18 cellular contexts compared by ENCODE assay signal in the genomic region with DNA sequence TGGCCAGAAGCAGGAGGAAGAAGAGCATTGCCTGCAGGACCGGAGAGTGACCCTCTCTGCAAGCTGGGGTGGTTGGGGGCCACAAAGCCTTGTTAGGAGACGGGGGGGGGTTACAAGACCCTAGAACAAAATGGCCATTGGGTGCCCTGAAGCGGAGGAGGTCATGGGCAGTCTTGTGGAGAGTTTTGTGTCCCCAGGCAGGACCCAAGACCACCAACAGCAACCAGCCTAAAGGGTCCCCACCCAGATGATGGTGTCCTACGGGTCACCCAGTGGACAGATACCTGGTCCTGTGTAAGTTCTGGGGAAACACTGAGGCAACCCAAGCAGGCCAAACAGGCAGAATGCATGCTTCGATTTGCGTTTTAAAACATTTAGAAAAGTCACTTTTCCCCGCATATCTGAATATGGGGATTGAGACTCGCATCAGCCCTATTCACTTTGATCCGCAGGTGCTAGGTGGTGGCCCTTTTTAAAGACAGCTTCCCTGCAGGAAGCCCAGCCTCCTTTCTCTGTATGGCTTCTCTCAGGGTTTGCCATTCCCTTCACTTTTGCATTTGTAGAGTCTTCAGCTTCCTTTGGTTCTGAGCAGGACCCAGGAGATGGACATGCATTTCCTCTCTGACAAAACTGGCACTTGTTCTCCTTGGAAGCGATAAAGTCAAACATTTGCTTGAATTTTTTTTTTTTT. TPM values are rescaled to one million over a fixed set of nuclear protein-coding genes. Genes with fewer than 3 reads are reported as not detected.
DNase-seq lines count a peak whose midpoint lies in the region; ATAC-seq, FAIRE-seq and TF ChIP-seq lines count a peak whose summit lies in the region.
"Had no signal": no experiment of that assay in that cellular context is flagged by ENCODE, and none has a peak within 500 bp of the region (broad histone marks: within the 10 kb centered on the region; RNA-seq: fewer than 3 reads in every experiment).

No MANE protein-coding gene starts in this region.

- no peaks in the 10 kb centered on the region; the same call in 2 of the 3 replicates for H3K36me3 Mint-ChIP-seq in GM23338 (ENCODE audit: low read depth)
- H3K36me3 Mint-ChIP-seq in activated naive CD8-positive, alpha-beta T cell treated with anti-CD3 and anti-CD28 coated beads, Interleukin-2, amount 50 U/mL, for 24 hours (ENCODE audit: low read depth), result no peaks in the 10 kb centered on the region
- no peaks in the 10 kb centered on the region for H3K36me3 Mint-ChIP-seq in activated T-cell treated with anti-CD3 and anti-CD28 coated beads, Interleukin-2, amount 50 U/mL, for 24 hours (ENCODE audit: low read depth)
- H3K36me3 Mint-ChIP-seq: CD4-positive, alpha-beta memory T cell had no signal

- FAIRE-seq in H1 (lab: Jason Lieb, UNC), result no peak
- FAIRE-seq: G401.6, GM12892 had no signal

- peaks cover 9% of the 10 kb centered on the region for H3K79me1 ChIP-seq in H1 (ENCODE audit: low read depth, low read length)

- no peak overlapping the region for H4K91ac ChIP-seq in H1 (replicated peaks; ENCODE audit: insufficient read length, low read length)

- H3F3A ChIP-seq in GM23338 (replicated peaks; ENCODE audit: low read depth), result peaks cover 8% of the 10 kb centered on the region

- TF ChIP-seq CTCF in GM23338 (conservative IDR thresholded peaks at IDR 0.05; ENCODE audit: low read depth in 2 of 2) (no peak), VCaP (conservative IDR thresholded peaks at IDR 0.05) (no peak), H1 (IDR thresholded peaks at IDR 0.05; ENCODE audit: control extremely low read depth in 1 of 3, insufficient read depth in 1 of 3, low read depth in 1 of 3, low read length in 3 of 3) (no peak), spleen (IDR thresholded peaks at IDR 0.05 in 8 of 11, conservative IDR thresholded peaks at IDR 0.05 in 3 of 11) (no peak), right atrium auricular region (IDR thresholded peaks at IDR 0.05) (no peak)

- H4K20me1 ChIP-seq in GM23338 (replicated peaks; ENCODE audit: insufficient read depth) (no peaks in the 10 kb centered on the region), H1 (replicated peaks in 1 of 2; ENCODE audit: control insufficient read depth in 1 of 2, insufficient read depth in 2 of 2, low read length in 2 of 2) (peaks cover 0 to 4% of the 10 kb centered on the region in 2 experiments)

- peaks cover 53% of the 10 kb centered on the region for H3K79me2 ChIP-seq in GM23338 (replicated peaks; ENCODE audit: insufficient read depth)
- peaks cover 0 to 46% of the 10 kb centered on the region in 2 experiments; a peak in 2 of 4 replicates for H3K79me2 ChIP-seq in H1 (ENCODE audit: control insufficient read depth in 1 of 2, insufficient read depth in 2 of 2, low read length in 2 of 2)

- H2BK15ac ChIP-seq in H1 (ENCODE audit: low read length), result no peak overlapping the region

- H3K4ac ChIP-seq in H1 (replicated peaks; ENCODE audit: insufficient read length, low read depth, low read length), result peak overlapping the region; percentile 32

- no peak overlapping the region for H3K18ac ChIP-seq in H1 (ENCODE audit: extremely low read depth, low read length)

- H3K36me3 ChIP-seq in GM23338 (ENCODE audit: insufficient read depth), result no peaks in the 10 kb centered on the region
- H3K36me3 ChIP-seq in H1 (ENCODE audit: control insufficient read depth in 2 of 4, insufficient read depth in 4 of 4, low read length in 3 of 4), result no peaks in the 10 kb centered on the region
- no peaks in the 10 kb centered on the region for H3K36me3 ChIP-seq in spleen
- no peaks in the 10 kb centered on the region for H3K36me3 ChIP-seq in right atrium auricular region

- H2BK20ac ChIP-seq in H1 (ENCODE audit: low read length), result peak overlapping the region; percentile 73; the same call in 1 of the 2 replicates

- H3K27ac ChIP-seq in GM23338 (ENCODE audit: low read depth), result peak overlapping the region; percentile 27; the same call in 1 of the 2 replicates
- peak overlapping the region; percentile 64; the same call in 1 of the 2 replicates for H3K27ac ChIP-seq in VCaP
- H3K27ac ChIP-seq in H1 (ENCODE audit: low read depth, low read length), result no peak overlapping the region
- H3K27ac ChIP-seq in spleen, result no peak overlapping the region
- no peak overlapping the region for H3K27ac ChIP-seq in right atrium auricular region

- H4K5ac ChIP-seq in H1 (ENCODE audit: insufficient read length, low read depth, low read length), result no peak overlapping the region

- H3K9ac ChIP-seq in H1 (replicated peaks in 1 of 4; ENCODE audit: extremely low read depth in 1 of 4, low read depth in 3 of 4, low read length in 3 of 4), result no peak overlapping the region

- H3K9me2 ChIP-seq in GM23338 (ENCODE audit: insufficient read depth), result peaks cover 6% of the 10 kb centered on the region; the same call in 1 of the 2 replicates

- TF ChIP-seq EP300 in H1 (IDR thresholded peaks at IDR 0.05; ENCODE audit: borderline replicate concordance in 1 of 2, low read depth in 2 of 2, low read length in 2 of 2), result no peak

- H3K14ac ChIP-seq in H1 (ENCODE audit: insufficient read length), result no peak overlapping the region

- no peaks in the 10 kb centered on the region for H3K9me3 Mint-ChIP-seq in GM23338
- H3K9me3 Mint-ChIP-seq in activated naive CD8-positive, alpha-beta T cell treated with anti-CD3 and anti-CD28 coated beads, Interleukin-2, amount 50 U/mL, for 24 hours, result no peaks in the 10 kb centered on the region
- no peaks in the 10 kb centered on the region for H3K9me3 Mint-ChIP-seq in activated T-cell treated with anti-CD3 and anti-CD28 coated beads, Interleukin-2, amount 50 U/mL, for 24 hours
- H3K9me3 Mint-ChIP-seq: H9, HFFc6 had no signal

- no peaks in the 10 kb centered on the region for H3K23me2 ChIP-seq in H1 (ENCODE audit: low read depth, low read length)

- H2AFZ ChIP-seq in GM23338 (no peak overlapping the region), H1 (ENCODE audit: low read length) (no peak overlapping the region)

- peak overlapping the region; percentile 15; the same call in 1 of the 3 replicates for H3K4me3 Mint-ChIP-seq in GM23338
- no peak overlapping the region for H3K4me3 Mint-ChIP-seq in activated naive CD8-positive, alpha-beta T cell treated with anti-CD3 and anti-CD28 coated beads, Interleukin-2, amount 50 U/mL, for 24 hours
- no peak overlapping the region for H3K4me3 Mint-ChIP-seq in activated T-cell treated with anti-CD3 and anti-CD28 coated beads, Interleukin-2, amount 50 U/mL, for 24 hours
- H3K4me3 Mint-ChIP-seq: CD4-positive, alpha-beta memory T cell; H9; HFFc6 had no signal

- H3K4me1 ChIP-seq in GM23338 (ENCODE audit: insufficient read depth), result peaks cover 43% of the 10 kb centered on the region
- H3K4me1 ChIP-seq in H1 (replicated peaks in 1 of 4; ENCODE audit: control insufficient read depth in 3 of 4, insufficient read depth in 4 of 4, low read length in 3 of 4), result peaks cover 4 to 13% (median 11%) of the 10 kb centered on the region in 4 experiments
- peaks cover 0 to 13% (median 0%) of the 10 kb centered on the region in 6 donors for H3K4me1 ChIP-seq in spleen
- H3K4me1 ChIP-seq in right atrium auricular region, result no peaks in the 10 kb centered on the region

- ATAC-seq in GM23338, result peak; percentile 58
- ATAC-seq in activated naive CD8-positive, alpha-beta T cell treated with anti-CD3 and anti-CD28 coated beads, Interleukin-2, amount 50 U/mL, for 24 hours, result no peak
- ATAC-seq: HCT116 had no signal

- no peak overlapping the region for H2BK12ac ChIP-seq in H1 (ENCODE audit: low read depth, low read length)

- POLR2A ChIA-PET in H1 (lab: Charles Lee; ENCODE audit: partially characterized antibody), result interaction anchor here (1.1 kb wide), 1 partner anchor 24 kb away, joined by 3 read pairs; no protein-coding TSS in a partner anchor

- H4K8ac ChIP-seq in H1 (ENCODE audit: extremely low read depth, insufficient read depth, low read length), result no peak overlapping the region

- 0 out of 2 replicates have a peak overlapping the region, but pooled peaks have one; percentile 40 for H2AK5ac ChIP-seq in H1 (ENCODE audit: low read depth, low read length)

- CTCF ChIA-PET in H1 (lab: Charles Lee; ENCODE audit: partially characterized antibody), result interaction anchor here (0.6 to 17.7 kb wide), 3 partner anchors 30 to 141 kb away, joined by 4 to 193 read pairs (median 6); no protein-coding TSS in a partner anchor

- peaks cover 68% of the 10 kb centered on the region for H3K4me1 Mint-ChIP-seq in GM23338
- H3K4me1 Mint-ChIP-seq in activated naive CD8-positive, alpha-beta T cell treated with anti-CD3 and anti-CD28 coated beads, Interleukin-2, amount 50 U/mL, for 24 hours, result peaks cover 10% of the 10 kb centered on the region
- H3K4me1 Mint-ChIP-seq in activated T-cell treated with anti-CD3 and anti-CD28 coated beads, Interleukin-2, amount 50 U/mL, for 24 hours (ENCODE audit: low read depth), result peaks cover 9% of the 10 kb centered on the region

- H2BK120ac ChIP-seq in H1 (replicated peaks; ENCODE audit: low read depth, low read length), result peak overlapping the region; percentile 57

- peaks cover 6% of the 10 kb centered on the region for H3K27me3 Mint-ChIP-seq in GM23338 (ENCODE audit: insufficient read depth, low read depth, poor library complexity)
- H3K27me3 Mint-ChIP-seq in activated naive CD8-positive, alpha-beta T cell treated with anti-CD3 and anti-CD28 coated beads, Interleukin-2, amount 50 U/mL, for 24 hours, result peaks cover 22% of the 10 kb centered on the region
- H3K27me3 Mint-ChIP-seq in activated T-cell treated with anti-CD3 and anti-CD28 coated beads, Interleukin-2, amount 50 U/mL, for 24 hours, result peaks cover 8% of the 10 kb centered on the region

- TF ChIP-seq RAD21 in H1 (IDR thresholded peaks at IDR 0.05 in 1 of 2, conservative IDR thresholded peaks at IDR 0.05 in 1 of 2; ENCODE audit: low read depth in 2 of 2, low read length in 2 of 2), result no peak

- H3K4me2 ChIP-seq in GM23338 (peak overlapping the region; percentile 66), H1 (ENCODE audit: insufficient read depth in 1 of 2, low read depth in 2 of 2, low read length in 2 of 2) (peak overlapping the region in 1 of 2 experiments; percentile 31; a peak in 2 of 4 replicates)

- H3K27ac Mint-ChIP-seq in GM23338, result no peak overlapping the region
- H3K27ac Mint-ChIP-seq in activated naive CD8-positive, alpha-beta T cell treated with anti-CD3 and anti-CD28 coated beads, Interleukin-2, amount 50 U/mL, for 24 hours, result no peak overlapping the region
- no peak overlapping the region for H3K27ac Mint-ChIP-seq in activated T-cell treated with anti-CD3 and anti-CD28 coated beads, Interleukin-2, amount 50 U/mL, for 24 hours
- H3K27ac Mint-ChIP-seq: CD4-positive, alpha-beta memory T cell; HFFc6 had no signal

- H3K4me3 ChIP-seq in GM23338 (no peak overlapping the region), H1 (ENCODE audit: extremely low read depth in 1 of 4, insufficient read depth in 2 of 4, low read depth in 3 of 4, low read length in 4 of 4) (peak overlapping the region in 1 of 4 experiments; percentile 3; a peak in 1 of 8 replicates), spleen (no peak overlapping the region), right atrium auricular region (no peak overlapping the region)

- intact Hi-C loops in spleen (cut with DNase I; ENCODE audit: low total_unique reads), result no loop called here

- peak; percentile 53 for DNase-seq in GM23338 (ENCODE audit: low spot score)
- DNase-seq in H1 (ENCODE audit: low read depth in 1 of 2, low spot score in 2 of 2), result no peak
- DNase-seq in spleen, result peak; percentile 27
- no peak for DNase-seq in activated naive CD8-positive, alpha-beta T cell treated with anti-CD3 and anti-CD28 coated beads, Interleukin-2, amount 50 U/mL, for 24 hours
- DNase-seq in right atrium auricular region (ENCODE audit: low spot score), result no peak
- no peak for DNase-seq in activated T-cell treated with anti-CD3 and anti-CD28 coated beads, Interleukin-2, amount 50 U/mL, for 24 hours
- DNase-seq: C1 segment of cervical spinal cord; Calu3; CD4-positive, alpha-beta memory T cell; COR-L47; DMS153; DND-41; H9; HFFc6 had no signal

- 64% methylated on average over 10 of the region's 10 CpGs; no CpG with 5 or more reads in 1 of the 2 experiments for WGBS in H1 (ENCODE audit: extremely low coverage in 1 of 2, insufficient coverage in 1 of 2, insufficient read length in 1 of 2, insufficient replicate concordance in 2 of 2, low coverage in 1 of 2, low lambda C conversion rate in 2 of 2, missing lambda C conversion rate in 1 of 2), 2 experiments
- 88 to 95% (median 90%) methylated on average over 10 of the region's 10 CpGs for WGBS in spleen, 5 donors

- no peak overlapping the region for H3K23ac ChIP-seq in H1 (ENCODE audit: insufficient read length)

- H2BK5ac ChIP-seq in H1 (ENCODE audit: low read depth, low read length), result peak overlapping the region; percentile 68; the same call in 1 of the 2 replicates

- peak overlapping the region; percentile 20 for H3K56ac ChIP-seq in H1 (replicated peaks; ENCODE audit: insufficient read length, low read depth, low read length)

- H3K27me3 ChIP-seq in GM23338 (ENCODE audit: insufficient read depth), result no peaks in the 10 kb centered on the region
- no peaks in the 10 kb centered on the region for H3K27me3 ChIP-seq in H1 (replicated peaks in 1 of 4; ENCODE audit: control insufficient read depth in 3 of 4, extremely low read depth in 1 of 4, insufficient read depth in 3 of 4, low read length in 3 of 4)
- H3K27me3 ChIP-seq in spleen (replicated peaks in 1 of 7), result no peaks in the 10 kb centered on the region
- H3K27me3 ChIP-seq in right atrium auricular region, result no peaks in the 10 kb centered on the region

- no peaks in the 10 kb centered on the region for H3K9me3 ChIP-seq in H1 (ENCODE audit: insufficient read depth in 2 of 2, low read depth in 1 of 2, low read length in 1 of 2)
- no peaks in the 10 kb centered on the region for H3K9me3 ChIP-seq in spleen
- no peaks in the 10 kb centered on the region for H3K9me3 ChIP-seq in right atrium auricular region

- no peak for TF ChIP-seq POLR2A in H1 (IDR thresholded peaks at IDR 0.05; ENCODE audit: control extremely low read depth in 1 of 2, low read depth in 2 of 2, low read length in 2 of 2)
- no peak for TF ChIP-seq POLR2A in spleen (IDR thresholded peaks at IDR 0.05)

RNA-seq across cellular contexts. Expression of a gene that starts 21.1 kb away (rescaled TPM):
- total RNA-seq in GM23338 (2014; rRNA removed; shearing (Covaris generic)), result 49.2 and 53.5 TPM in 2 replicates
- polyA plus RNA-seq in GM23338 (2016; fragmentation: Nextera tagmentation; extraction: Ambion mirVana) (37.9 and 40.2 TPM in 2 replicates), H1 (2011; rRNA removed) (95.5 and 121 TPM in 2 replicates), spleen (under 1 TPM; 0.13 to 0.65 (median 0.19) TPM)
- total RNA-seq in H1 (2021; fragmentation: NEBNext Ultra II Directional; extraction: Animal tissue kit (Norgen Biotek cat#: 25700)), result 96.5 and 96.8 TPM in 2 replicates
- 90.5 TPM for polyA plus RNA-seq in H1 (2011; cell fraction: cytosol; rRNA removed)
- polyA plus RNA-seq in H1 (2011; cell fraction: nucleus; rRNA removed), result 63.4 TPM
- polyA plus RNA-seq in H1 (2012, experiment 1 of 2), result 68.1 to 92.9 TPM (median 76.7 TPM) in 4 replicates
- 94.3 TPM for polyA plus RNA-seq in H1 (2012, experiment 2 of 2)
- 57.1 TPM for polyA plus RNA-seq in H1 (2013, experiment 1 of 2)
- 59.0 TPM for polyA plus RNA-seq in H1 (2013, experiment 2 of 2)
- polyA minus RNA-seq in H1 (2011; rRNA and poly(A)+ RNA removed), result 81.3 and 104 TPM in 2 replicates
- polyA minus RNA-seq in H1 (2011; cell fraction: cytosol; rRNA and poly(A)+ RNA removed), result 48.2 TPM
- 19.7 TPM for polyA minus RNA-seq in H1 (2011; cell fraction: nucleus; rRNA and poly(A)+ RNA removed)
- total RNA-seq in spleen (under 1 TPM in 1 of 7 donors, not detected in 6; 0.17 TPM), right atrium auricular region (not detected)
- polyA plus RNA-seq: CD4-positive, alpha-beta memory T cell had no signal

Comparison
In these comparisons a context has a peak if more than half of its experiments do, and no peak if none do; other contexts are left out.
1. DNase-seq: peak in GM23338 (single experiment) and spleen (single experiment); none in H1 (0 of 2), activated naive CD8-positive, alpha-beta T cell treated with anti-CD3 and anti-CD28 coated beads, Interleukin-2, amount 50 U/mL, for 24 hours (single experiment), right atrium auricular region (single experiment) and activated T-cell treated with anti-CD3 and anti-CD28 coated beads, Interleukin-2, amount 50 U/mL, for 24 hours (single experiment).
2. H3K27ac ChIP-seq: peak in GM23338 (single experiment) and VCaP (single experiment); none in H1 (single experiment), spleen (0 of 8) and right atrium auricular region (0 of 2).
3. RNA of a gene that starts 21.1 kb away (total RNA-seq): 96.5 to 96.8 TPM in H1 and 49.2 to 53.5 TPM in GM23338; 0.17 TPM in spleen and not detected in right atrium auricular region; every median in the first group is over 10 times any median in the second.